Comparison of ENCODE assay signal across 17 cellular contexts in the genomic region with DNA sequence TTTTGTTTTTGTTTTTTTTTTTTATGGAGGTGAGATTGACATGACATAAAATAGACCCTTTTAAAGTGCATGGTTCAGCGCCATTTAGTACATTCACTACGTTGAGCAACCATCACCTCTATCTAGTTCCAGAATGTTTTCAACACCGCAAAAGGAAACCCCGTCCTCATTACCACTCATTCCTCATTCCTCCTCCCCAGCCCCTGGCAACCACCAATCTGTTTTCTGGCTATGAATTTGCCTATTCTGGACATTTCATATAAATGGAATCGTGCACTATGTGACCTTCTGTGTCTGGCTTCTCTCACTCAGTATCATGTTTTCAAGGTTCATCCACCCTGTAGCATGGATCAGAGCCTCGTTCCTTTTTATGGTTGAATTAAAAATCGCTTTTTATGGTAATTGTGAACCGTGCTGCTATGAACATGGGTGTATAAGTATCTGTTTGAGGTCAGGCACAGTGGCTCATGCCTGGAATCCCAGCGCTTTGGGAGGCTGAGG. TPM values are rescaled to one million over a fixed set of nuclear protein-coding genes. Genes with fewer than 3 reads are reported as not detected.
DNase-seq lines count a peak whose midpoint lies in the region; ATAC-seq, FAIRE-seq and TF ChIP-seq lines count a peak whose summit lies in the region.
"Had no signal": no experiment of that assay in that cellular context is flagged by ENCODE, and none has a peak within 500 bp of the region (broad histone marks: within the 10 kb centered on the region; RNA-seq: fewer than 3 reads in every experiment).

No MANE protein-coding gene starts in this region.

- no peak for FAIRE-seq in HepG2 (lab: Jason Lieb, UNC)
- FAIRE-seq: GM12891, pancreas had no signal

- POLR2A ChIA-PET in HepG2 (lab: Yijun Ruan, JAX) (no interaction called here), PC-3 (lab: Charles Lee; ENCODE audit: unreplicated experiment) (no interaction called here)

- TF ChIP-seq RAD21 in liver (IDR thresholded peaks at IDR 0.05) = peak in 1 of 2 donors; percentile 15
- no peak for TF ChIP-seq RAD21 in HepG2 (CRISPR knock-in tag; IDR thresholded peaks at IDR 0.05)

- H4K20me1 ChIP-seq in HepG2 (ENCODE audit: insufficient read depth, low read length) (no peaks in the 10 kb centered on the region), PC-3 (ENCODE audit: low read length) (no peaks in the 10 kb centered on the region)

- no peak overlapping the region for H3K9ac ChIP-seq in liver (ENCODE audit: low read depth in 1 of 2, low read length in 2 of 2)
- H3K9ac ChIP-seq in HepG2 (ENCODE audit: insufficient read depth, low read depth, low read length) = no peak overlapping the region
- no peak overlapping the region for H3K9ac ChIP-seq in PC-3 (ENCODE audit: low read length)

- in situ Hi-C loops in HepG2 (cut with HindIII; ENCODE audit: extremely low pct_ligation_motif_present, low pct_unique_long_range_greater_than_20kb) = no loop called here

- H3K4me3 Mint-ChIP-seq in activated T-helper 2 cell treated with anti-CD3 and anti-CD28 coated beads, Interferon-gamma antibody, Interleukin-2, Interleukin-4, amounts not matched to agents 10 μg/mL and 5 μg/mL and 100 μg/mL, durations not matched to agents 14 hours and 24 hours and 36 hours (ENCODE audit: low read depth) = peak overlapping the region; percentile 67

- peaks cover 0 to 3% (median 1%) of the 10 kb centered on the region in 4 donors for H3K4me1 ChIP-seq in liver (ENCODE audit: control insufficient read depth in 4 of 4, insufficient read depth in 4 of 4, low read length in 3 of 4)
- peaks cover 19% of the 10 kb centered on the region for H3K4me1 ChIP-seq in HepG2 (ENCODE audit: insufficient read depth, low read length)
- peaks cover 86% of the 10 kb centered on the region for H3K4me1 ChIP-seq in lower lobe of right lung
- peaks cover 2% of the 10 kb centered on the region for H3K4me1 ChIP-seq in PC-3 (ENCODE audit: insufficient read depth, low read length)

- H3K9me3 ChIP-seq in liver (ENCODE audit: control insufficient read depth in 4 of 4, low read length in 3 of 4) = no peaks in the 10 kb centered on the region
- no peaks in the 10 kb centered on the region for H3K9me3 ChIP-seq in HepG2 (ENCODE audit: low read length)
- H3K9me3 ChIP-seq in lower lobe of right lung = no peaks in the 10 kb centered on the region
- no peaks in the 10 kb centered on the region for H3K9me3 ChIP-seq in PC-3 (ENCODE audit: low read length)
- H3K9me3 ChIP-seq: pancreas had no signal

- H3K36me3 Mint-ChIP-seq in activated T-helper 2 cell treated with anti-CD3 and anti-CD28 coated beads, Interferon-gamma antibody, Interleukin-2, Interleukin-4, amounts not matched to agents 10 μg/mL and 5 μg/mL and 100 μg/mL, durations not matched to agents 14 hours and 24 hours and 36 hours (ENCODE audit: low read depth) = no peaks in the 10 kb centered on the region

- H3K4me3 ChIP-seq in liver (ENCODE audit: low read depth in 1 of 3, low read length in 3 of 3) (no peak overlapping the region), HepG2 (replicated peaks in 1 of 3; ENCODE audit: insufficient read depth in 1 of 3, low read depth in 2 of 3, low read length in 3 of 3) (no peak overlapping the region), lower lobe of right lung (no peak overlapping the region), PC-3 (ENCODE audit: low read length) (no peak overlapping the region)
- H3K4me3 ChIP-seq: pancreas had no signal

- H3K4me2 ChIP-seq in HepG2 (ENCODE audit: low read depth, low read length) (no peak overlapping the region), PC-3 (ENCODE audit: low read length) (no peak overlapping the region)

- H3K27ac ChIP-seq in liver (ENCODE audit: low read depth in 1 of 2, low read length in 2 of 2) (peak overlapping the region; percentile 31 to 60), HepG2 (ENCODE audit: extremely low read length, insufficient read depth, low read length) (no peak overlapping the region), lower lobe of right lung (peak overlapping the region; percentile 83), PC-3 (ENCODE audit: low read length) (no peak overlapping the region)
- H3K27ac ChIP-seq: RWPE1 had no signal

- H3K27me3 Mint-ChIP-seq in activated T-helper 2 cell treated with anti-CD3 and anti-CD28 coated beads, Interferon-gamma antibody, Interleukin-2, Interleukin-4, amounts not matched to agents 10 μg/mL and 5 μg/mL and 100 μg/mL, durations not matched to agents 14 hours and 24 hours and 36 hours (ENCODE audit: low read depth) = no peaks in the 10 kb centered on the region

- CTCF ChIA-PET in HepG2 (lab: Yijun Ruan, JAX; ENCODE audit: low intra/inter-chr PET ratio, low total read pairs) = no interaction called here
- CTCF ChIA-PET in PC-3 (lab: Charles Lee) = no interaction called here

- no peak for TF ChIP-seq EP300 in HepG2 (IDR thresholded peaks at IDR 0.05; ENCODE audit: low read depth in 2 of 2, low read length in 2 of 2)
- TF ChIP-seq EP300 in HepG2 (CRISPR knock-in tag; IDR thresholded peaks at IDR 0.05; ENCODE audit: borderline replicate concordance) = no peak

- no peaks in the 10 kb centered on the region for H3K27me3 ChIP-seq in liver (ENCODE audit: control insufficient read depth in 4 of 4, insufficient read depth in 4 of 4, low read length in 3 of 4)
- H3K27me3 ChIP-seq in HepG2 (ENCODE audit: control insufficient read depth in 1 of 2, insufficient read depth in 2 of 2, low read length in 2 of 2) = peaks cover 2 to 19% of the 10 kb centered on the region in 2 experiments; a peak in 4 of 5 replicates
- H3K27me3 ChIP-seq in lower lobe of right lung (ENCODE audit: low read depth) = no peaks in the 10 kb centered on the region
- H3K27me3 ChIP-seq in PC-3 (ENCODE audit: low read length) = no peaks in the 10 kb centered on the region
- H3K27me3 ChIP-seq: pancreas had no signal

- ATAC-seq in HepG2 (no peak), lower lobe of right lung (no peak), GM21423 (IDR thresholded peaks at IDR 0.05; ENCODE audit: unreplicated experiment) (no peak), GM21786 (IDR thresholded peaks at IDR 0.05; ENCODE audit: unreplicated experiment) (no peak), PC-3 (no peak)
- ATAC-seq: pancreas had no signal

- peaks cover 64% of the 10 kb centered on the region for H3K4me1 Mint-ChIP-seq in activated T-helper 2 cell treated with anti-CD3 and anti-CD28 coated beads, Interferon-gamma antibody, Interleukin-2, Interleukin-4, amounts not matched to agents 10 μg/mL and 5 μg/mL and 100 μg/mL, durations not matched to agents 14 hours and 24 hours and 36 hours (ENCODE audit: low read depth)

- TF ChIP-seq POLR2A in HepG2 (IDR thresholded peaks at IDR 0.05; ENCODE audit: insufficient read depth in 1 of 2, low read depth in 2 of 2, low read length in 2 of 2) = no peak

- no peak for TF ChIP-seq CTCF in liver (IDR thresholded peaks at IDR 0.05; ENCODE audit: low read depth, low read length, missing input control)
- no peak for TF ChIP-seq CTCF in HepG2 (CRISPR knock-in tag; IDR thresholded peaks at IDR 0.05)
- no peak for TF ChIP-seq CTCF in lower lobe of right lung (IDR thresholded peaks at IDR 0.05)
- no peak for TF ChIP-seq CTCF in PC-3 (conservative IDR thresholded peaks at IDR 0.05; ENCODE audit: low read depth, low read length)

- BruUV-seq in HepG2 (replicated peaks; lab: Mats Ljungman, UMichigan) (no TSS peak), PC-3 (replicated peaks; lab: Mats Ljungman, UMichigan) (no TSS peak)

- no peak overlapping the region for H2AFZ ChIP-seq in HepG2 (ENCODE audit: low read length)
- H2AFZ ChIP-seq in PC-3 (ENCODE audit: low read length) = no peak overlapping the region

- intact Hi-C loops in HepG2 (cut with micrococcal nuclease; ENCODE audit: unreplicated experiment) = no loop called here
- intact Hi-C loops in activated T-helper 2 cell treated with anti-CD3 and anti-CD28 coated beads, Interferon-gamma antibody, Interleukin-2, Interleukin-4, amounts not matched to agents 10 μg/mL and 5 μg/mL and 100 μg/mL, durations not matched to agents 14 hours and 24 hours and 36 hours (cut with micrococcal nuclease) = no loop called here
- intact Hi-C loops in lower lobe of right lung (cut with DNase I) = no loop called here
- intact Hi-C loops in PC-3 (cut with micrococcal nuclease) = no loop called here

- no peaks in the 10 kb centered on the region for H3K36me3 ChIP-seq in liver (ENCODE audit: control insufficient read depth in 4 of 4, insufficient read depth in 3 of 4, low read depth in 1 of 4, low read length in 3 of 4)
- H3K36me3 ChIP-seq in HepG2 (replicated peaks in 1 of 2; ENCODE audit: control insufficient read depth in 1 of 2, insufficient read depth in 2 of 2, low read length in 2 of 2) = no peaks in the 10 kb centered on the region
- H3K36me3 ChIP-seq in lower lobe of right lung = no peaks in the 10 kb centered on the region
- no peaks in the 10 kb centered on the region for H3K36me3 ChIP-seq in PC-3 (ENCODE audit: low read depth, low read length)
- H3K36me3 ChIP-seq: pancreas had no signal

- no peaks in the 10 kb centered on the region for H3K79me2 ChIP-seq in HepG2 (ENCODE audit: insufficient read depth, low read length)
- H3K79me2 ChIP-seq in PC-3 (ENCODE audit: low read length) = no peaks in the 10 kb centered on the region

- DNase-seq in HepG2 (ENCODE audit: low spot score) = no peak
- DNase-seq in activated T-helper 2 cell treated with anti-CD3 and anti-CD28 coated beads, Interferon-gamma antibody, Interleukin-2, Interleukin-4, amounts not matched to agents 10 μg/mL and 5 μg/mL and 100 μg/mL, durations not matched to agents 14 hours and 24 hours and 36 hours (ENCODE audit: low spot score) = no peak
- DNase-seq in lower lobe of right lung = no peak
- no peak for DNase-seq in midbrain (lab: John Stamatoyannopoulos, UW)
- DNase-seq in PC-3 = no peak
- DNase-seq: aorta, foreskin melanocyte, KBM-7, mesendoderm, NCI-H510A, pancreas, T1000 had no signal

- no peaks in the 10 kb centered on the region for H3K9me3 Mint-ChIP-seq in activated T-helper 2 cell treated with anti-CD3 and anti-CD28 coated beads, Interferon-gamma antibody, Interleukin-2, Interleukin-4, amounts not matched to agents 10 μg/mL and 5 μg/mL and 100 μg/mL, durations not matched to agents 14 hours and 24 hours and 36 hours

- H3F3A ChIP-seq in PC-3 (ENCODE audit: low read length, unreplicated experiment) = no peaks in the 10 kb centered on the region

- H3K9me2 ChIP-seq in PC-3 (replicated peaks; ENCODE audit: low read length) = no peaks in the 10 kb centered on the region

- peak overlapping the region; percentile 96 for H3K27ac Mint-ChIP-seq in activated T-helper 2 cell treated with anti-CD3 and anti-CD28 coated beads, Interferon-gamma antibody, Interleukin-2, Interleukin-4, amounts not matched to agents 10 μg/mL and 5 μg/mL and 100 μg/mL, durations not matched to agents 14 hours and 24 hours and 36 hours

- WGBS in liver = 73% methylated on average over 9 of the region's 9 CpGs
- WGBS in HepG2 (ENCODE audit: low lambda C conversion rate) = 23% methylated on average over 9 of the region's 9 CpGs

RNA-seq across cellular contexts. Expression of a gene that starts 9.9 kb away (rescaled TPM):
- total RNA-seq in liver (10 to 100 TPM; 11.3 to 20.4 TPM), HepG2 (2016; rRNA removed; fragmentation: Illumina TruSeq; extraction: Trizol) (1.3 and 2.0 TPM in 2 replicates), lower lobe of right lung (239 TPM), PC-3 (2014; rRNA removed) (105 and 120 TPM in 2 replicates)
- polyA plus RNA-seq in liver (10 to 100 TPM in 1 of 2 donors, 1 to 10 TPM in 1; 7.0 to 17.0 TPM), HepG2 (2011; rRNA removed) (1.8 and 2.5 TPM in 2 replicates)
- 0.40 and 0.44 TPM in 2 replicates for total RNA-seq in HepG2 (2016; cell fraction: cytosol; rRNA removed; fragmentation: Illumina TruSeq; extraction: Trizol; ENCODE audit: low read depth)
- 0.91 and 2.6 TPM in 2 replicates for total RNA-seq in HepG2 (2016; cell fraction: insoluble cytoplasmic fraction; rRNA removed; fragmentation: Illumina TruSeq; extraction: Trizol)
- 0.79 and 1.5 TPM in 2 replicates for total RNA-seq in HepG2 (2016; cell fraction: membrane; rRNA removed; fragmentation: Illumina TruSeq; extraction: Trizol)
- total RNA-seq in HepG2 (2016; cell fraction: nucleus; rRNA removed; fragmentation: Illumina TruSeq; extraction: Trizol) = 3.3 and 3.7 TPM in 2 replicates
- 1.4 and 1.8 TPM in 2 replicates for polyA plus RNA-seq in HepG2 (2011; cell fraction: cytosol; rRNA removed)
- polyA plus RNA-seq in HepG2 (2011; cell fraction: nucleus; rRNA removed) = 3.9 and 4.1 TPM in 2 replicates
- polyA plus RNA-seq in HepG2 (2012) = 1.7 and 2.4 TPM in 2 replicates
- 0.36 and 0.60 TPM in 2 replicates for polyA plus RNA-seq in HepG2 (2016; cell fraction: cytosol; fragmentation: Illumina TruSeq; extraction: Trizol; ENCODE audit: low read depth)
- polyA plus RNA-seq in HepG2 (2016; cell fraction: insoluble cytoplasmic fraction; fragmentation: Illumina TruSeq; extraction: Trizol; ENCODE audit: low read depth) = 0.71 and 0.82 TPM in 2 replicates
- polyA plus RNA-seq in HepG2 (2016; cell fraction: membrane; fragmentation: Illumina TruSeq; extraction: Trizol; ENCODE audit: low read depth) = 0.50 and 0.76 TPM in 2 replicates
- 3.5 and 7.3 TPM in 2 replicates for polyA plus RNA-seq in HepG2 (2016; cell fraction: nucleus; fragmentation: Illumina TruSeq; extraction: Trizol; ENCODE audit: insufficient read depth, low read depth)
- polyA minus RNA-seq in HepG2 (2011; rRNA and poly(A)+ RNA removed; ENCODE audit: low replicate concordance) = 4.6 and 72.7 TPM in 2 replicates
- polyA minus RNA-seq in HepG2 (2011; cell fraction: cytosol; rRNA and poly(A)+ RNA removed) = 1.7 and 2.8 TPM in 2 replicates
- 1.6 and 1.8 TPM in 2 replicates for polyA minus RNA-seq in HepG2 (2011; cell fraction: nucleus; rRNA and poly(A)+ RNA removed)
- total RNA-seq in activated T-helper 2 cell treated with anti-CD3 and anti-CD28 coated beads, Interferon-gamma antibody, Interleukin-2, Interleukin-4, amounts not matched to agents 10 μg/mL and 5 μg/mL and 100 μg/mL, durations not matched to agents 14 hours and 24 hours and 36 hours = 177 and 183 TPM in 2 replicates

RNA-seq across cellular contexts. Expression of a gene that starts 47.8 kb away (rescaled TPM):
- total RNA-seq in liver (10 to 100 TPM; 34.6 to 54.7 TPM), HepG2 (2016; rRNA removed; fragmentation: Illumina TruSeq; extraction: Trizol) (90.4 and 98.1 TPM in 2 replicates), lower lobe of right lung (59.3 TPM), PC-3 (2014; rRNA removed) (308 and 311 TPM in 2 replicates)
- polyA plus RNA-seq in liver (10 to 100 TPM; 24.9 to 36.1 TPM), HepG2 (2011; rRNA removed) (34.6 and 37.1 TPM in 2 replicates)
- total RNA-seq in HepG2 (2016; cell fraction: cytosol; rRNA removed; fragmentation: Illumina TruSeq; extraction: Trizol; ENCODE audit: low read depth) = 41.5 and 49.2 TPM in 2 replicates
- total RNA-seq in HepG2 (2016; cell fraction: insoluble cytoplasmic fraction; rRNA removed; fragmentation: Illumina TruSeq; extraction: Trizol) = 93.0 and 97.0 TPM in 2 replicates
- 38.7 and 40.2 TPM in 2 replicates for total RNA-seq in HepG2 (2016; cell fraction: membrane; rRNA removed; fragmentation: Illumina TruSeq; extraction: Trizol)
- 72.8 and 77.3 TPM in 2 replicates for total RNA-seq in HepG2 (2016; cell fraction: nucleus; rRNA removed; fragmentation: Illumina TruSeq; extraction: Trizol)
- 16.5 and 25.4 TPM in 2 replicates for polyA plus RNA-seq in HepG2 (2011; cell fraction: cytosol; rRNA removed)
- 252 and 355 TPM in 2 replicates for polyA plus RNA-seq in HepG2 (2011; cell fraction: nucleus; rRNA removed)
- 27.4 and 34.2 TPM in 2 replicates for polyA plus RNA-seq in HepG2 (2012)
- polyA plus RNA-seq in HepG2 (2016; cell fraction: cytosol; fragmentation: Illumina TruSeq; extraction: Trizol; ENCODE audit: low read depth) = 31.0 and 31.5 TPM in 2 replicates
- polyA plus RNA-seq in HepG2 (2016; cell fraction: insoluble cytoplasmic fraction; fragmentation: Illumina TruSeq; extraction: Trizol; ENCODE audit: low read depth) = 92.8 and 92.9 TPM in 2 replicates
- 27.7 and 29.4 TPM in 2 replicates for polyA plus RNA-seq in HepG2 (2016; cell fraction: membrane; fragmentation: Illumina TruSeq; extraction: Trizol; ENCODE audit: low read depth)
- 163 and 168 TPM in 2 replicates for polyA plus RNA-seq in HepG2 (2016; cell fraction: nucleus; fragmentation: Illumina TruSeq; extraction: Trizol; ENCODE audit: insufficient read depth, low read depth)
- 45.0 and 198 TPM in 2 replicates for polyA minus RNA-seq in HepG2 (2011; rRNA and poly(A)+ RNA removed; ENCODE audit: low replicate concordance)
- 8.9 and 15.4 TPM in 2 replicates for polyA minus RNA-seq in HepG2 (2011; cell fraction: cytosol; rRNA and poly(A)+ RNA removed)
- polyA minus RNA-seq in HepG2 (2011; cell fraction: nucleus; rRNA and poly(A)+ RNA removed) = 33.9 and 40.9 TPM in 2 replicates
- 268 TPM in 2 replicates for total RNA-seq in activated T-helper 2 cell treated with anti-CD3 and anti-CD28 coated beads, Interferon-gamma antibody, Interleukin-2, Interleukin-4, amounts not matched to agents 10 μg/mL and 5 μg/mL and 100 μg/mL, durations not matched to agents 14 hours and 24 hours and 36 hours

Comparison
In these comparisons a context has a peak if more than half of its experiments do, and no peak if none do; other contexts are left out.
1. H3K27ac ChIP-seq: peak in liver (2 of 2) and lower lobe of right lung (single experiment); none in HepG2 (single experiment) and PC-3 (single experiment).